Comparison of ENCODE assay signal across 25 cellular contexts in genomic region chr5:123147741-123148140, GRCh38. TPM values are rescaled to one million over a fixed set of nuclear protein-coding genes. Genes with fewer than 3 reads are reported as not detected.
"Had no signal": no experiment of that assay in that cellular context is flagged by ENCODE, and none has a peak within 500 bp of the region (broad histone marks: within the 10 kb centered on the region; RNA-seq: fewer than 3 reads in every experiment).

No MANE protein-coding gene starts in this region.

- H3K36me3 ChIP-seq: gastrocnemius medialis, neural progenitor cell, prostate gland, right atrium auricular region, stomach, transverse colon, upper lobe of right lung, vagina had no signal

- ATAC-seq: esophagus mucosa; gastrocnemius medialis; left lobe of liver; naive thymus-derived CD4-positive, alpha-beta T cell; sciatic nerve; stimulated activated effector memory CD8-positive, alpha-beta T cell treated with anti-CD3 and anti-CD28 coated beads, Interleukin-12 subunit alpha, Interleukin-12 subunit beta, amount 100 ng/mL, for 72 hours; upper lobe of right lung had no signal

- H3K27me3 ChIP-seq: dorsolateral prefrontal cortex, gastrocnemius medialis, neural progenitor cell, right atrium auricular region, stomach, transverse colon, upper lobe of right lung, vagina had no signal

- H3K9me3 ChIP-seq: gastrocnemius medialis, prostate gland, right atrium auricular region, stomach, transverse colon, upper lobe of right lung, vagina had no signal

- FAIRE-seq: colon, kidney had no signal

- DNase-seq: dorsolateral prefrontal cortex; effector CD4-positive, alpha-beta T cell; gastrocnemius medialis; head of caudate nucleus; kidney; midbrain; naive thymus-derived CD4-positive, alpha-beta T cell; stimulated activated CD4-positive, alpha-beta T cell treated with anti-CD3 and anti-CD28 coated beads, Interleukin-2, amount 100 ng/mL, for 24 hours; stimulated activated CD4-positive, alpha-beta T cell treated with anti-CD3 and anti-CD28 coated beads, Interleukin-4, amount 100 ng/mL, for 24 hours; stimulated activated naive CD4-positive, alpha-beta T cell treated with Interleukin-2 at 50 U/mL for 16 hours; stomach; transverse colon; upper lobe of right lung had no signal

- H3K27ac ChIP-seq: dorsolateral prefrontal cortex, epithelial cell of prostate, gastrocnemius medialis, neural progenitor cell, parathyroid adenoma, prostate gland, right atrium auricular region, stomach, transverse colon, upper lobe of right lung, vagina had no signal

- H3K4me1 ChIP-seq: gastrocnemius medialis, neural progenitor cell, parathyroid adenoma, prostate gland, right atrium auricular region, stomach, upper lobe of right lung, vagina had no signal

- H3K4me3 ChIP-seq: dorsolateral prefrontal cortex, gastrocnemius medialis, lung, neural progenitor cell, prostate gland, right atrium auricular region, stomach, transverse colon, upper lobe of right lung, vagina had no signal

RNA-seq across cellular contexts. Expression of gene PRDM6, which starts 58.7 kb away (rescaled TPM):
- total RNA-seq: naive thymus-derived CD4-positive, alpha-beta T cell had no signal
- polyA plus RNA-seq: naive thymus-derived CD4-positive, alpha-beta T cell had no signal
